ENCODE assay signal across 1 cellular context in the genomic region with DNA sequence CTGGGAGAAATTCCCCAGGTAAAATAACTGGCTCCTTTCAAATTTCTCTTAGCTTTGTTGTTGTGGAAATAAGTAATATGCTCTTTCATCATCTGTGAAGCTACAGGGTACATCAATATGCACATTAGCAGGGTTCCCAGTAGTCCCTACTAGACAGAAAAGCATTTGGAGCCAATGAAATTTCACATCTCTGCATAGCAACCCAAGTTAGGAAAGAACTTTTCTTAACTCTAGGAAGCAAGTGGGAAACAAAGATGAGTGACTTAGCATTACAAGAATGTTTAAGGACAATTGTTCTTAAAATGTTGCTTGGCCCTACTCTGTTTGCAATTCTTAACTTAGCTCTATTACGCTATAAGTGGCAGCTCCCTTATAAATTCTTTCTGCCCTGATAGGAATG.
TF ChIP-seq lines count a peak whose summit lies in the region.

No MANE protein-coding gene starts in this region.

TF ChIP-seq in IMR-90, 13 proteins besides CTCF, POLR2A, EP300 and RAD21 (continued from another document):
- TF ChIP-seq, protein P1, sequence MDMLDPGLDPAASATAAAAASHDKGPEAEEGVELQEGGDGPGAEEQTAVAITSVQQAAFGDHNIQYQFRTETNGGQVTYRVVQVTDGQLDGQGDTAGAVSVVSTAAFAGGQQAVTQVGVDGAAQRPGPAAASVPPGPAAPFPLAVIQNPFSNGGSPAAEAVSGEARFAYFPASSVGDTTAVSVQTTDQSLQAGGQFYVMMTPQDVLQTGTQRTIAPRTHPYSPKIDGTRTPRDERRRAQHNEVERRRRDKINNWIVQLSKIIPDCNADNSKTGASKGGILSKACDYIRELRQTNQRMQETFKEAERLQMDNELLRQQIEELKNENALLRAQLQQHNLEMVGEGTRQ (IDR thresholded peaks at IDR 0.05; ENCODE audit: low read depth, low read length), result no peak
- TF ChIP-seq MXI1 (IDR thresholded peaks at IDR 0.05; ENCODE audit: borderline replicate concordance, low read depth, low read length), result no peak
- no peak for TF ChIP-seq MAFK (IDR thresholded peaks at IDR 0.05; ENCODE audit: low read depth, low read length)
- no peak for TF ChIP-seq RFX5 (IDR thresholded peaks at IDR 0.05; ENCODE audit: low read depth, low read length)
- TF ChIP-seq, protein P2, sequence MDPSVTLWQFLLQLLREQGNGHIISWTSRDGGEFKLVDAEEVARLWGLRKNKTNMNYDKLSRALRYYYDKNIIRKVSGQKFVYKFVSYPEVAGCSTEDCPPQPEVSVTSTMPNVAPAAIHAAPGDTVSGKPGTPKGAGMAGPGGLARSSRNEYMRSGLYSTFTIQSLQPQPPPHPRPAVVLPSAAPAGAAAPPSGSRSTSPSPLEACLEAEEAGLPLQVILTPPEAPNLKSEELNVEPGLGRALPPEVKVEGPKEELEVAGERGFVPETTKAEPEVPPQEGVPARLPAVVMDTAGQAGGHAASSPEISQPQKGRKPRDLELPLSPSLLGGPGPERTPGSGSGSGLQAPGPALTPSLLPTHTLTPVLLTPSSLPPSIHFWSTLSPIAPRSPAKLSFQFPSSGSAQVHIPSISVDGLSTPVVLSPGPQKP (IDR thresholded peaks at IDR 0.05; ENCODE audit: borderline replicate concordance, low read depth, low read length), result no peak
- TF ChIP-seq NFE2L2 (IDR thresholded peaks at IDR 0.05; ENCODE audit: low read depth, low read length), result no peak
- TF ChIP-seq CEBPB (IDR thresholded peaks at IDR 0.05; ENCODE audit: low read depth, low read length), result no peak
- TF ChIP-seq RCOR1 (IDR thresholded peaks at IDR 0.05; ENCODE audit: insufficient replicate concordance, low read length), result no peak
- no peak for TF ChIP-seq SMC3 (IDR thresholded peaks at IDR 0.05; ENCODE audit: low read depth, low read length)
